Comparison of ENCODE assay signal across 20 cellular contexts in the genomic region with DNA sequence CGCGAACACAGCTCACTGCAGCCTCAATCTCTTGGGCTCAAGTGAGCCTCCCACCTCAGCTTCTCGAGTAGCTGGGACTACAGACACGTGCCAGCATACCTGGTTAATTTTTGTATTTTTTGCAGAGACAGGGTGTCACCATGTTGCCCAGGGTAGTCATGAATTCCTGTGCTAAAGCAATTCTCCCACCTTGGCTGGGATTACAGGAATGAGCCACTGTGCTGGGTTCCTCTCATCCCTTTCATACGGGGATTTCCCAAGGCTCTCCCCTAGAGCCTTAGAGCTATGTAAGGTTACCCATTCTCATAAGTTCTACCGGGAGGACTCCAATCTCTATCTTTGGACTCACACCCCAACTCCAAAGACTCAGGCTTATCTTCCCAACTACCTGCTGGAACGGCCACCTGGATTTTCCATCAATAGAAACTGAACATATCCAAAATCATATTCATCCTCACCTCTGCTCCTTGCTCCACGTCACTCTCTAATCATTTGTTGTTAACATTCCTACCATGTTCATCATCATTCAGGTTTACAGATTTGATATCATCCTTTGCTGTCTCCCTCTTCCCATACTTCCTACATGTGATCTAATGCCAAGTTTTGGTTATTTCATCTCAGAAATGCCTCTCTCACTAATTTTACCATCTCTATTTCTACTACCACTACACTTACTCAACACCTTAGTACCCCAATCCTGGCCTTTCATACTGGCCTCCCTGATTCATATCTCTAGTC.
DNase-seq lines count a peak whose midpoint lies in the region; ATAC-seq, FAIRE-seq and TF ChIP-seq lines count a peak whose summit lies in the region.
"Had no signal": no experiment of that assay in that cellular context is flagged by ENCODE, and none has a peak within 500 bp of the region (broad histone marks: within the 10 kb centered on the region; RNA-seq: fewer than 3 reads in every experiment).

No MANE protein-coding gene starts in this region.

- peak overlapping the region; percentile 22 for H3K27ac Mint-ChIP-seq in T-helper 1 cell treated with Interleukin-12 subunit alpha and Interleukin-12 subunit beta and Interleukin-4 antibody, amounts not matched to agents 30 μg/mL and 1 μg/mL, for 36 hours

- TF ChIP-seq CTCF in choroid plexus epithelial cell (conservative IDR thresholded peaks at IDR 0.05; ENCODE audit: low read depth, low read length) (no peak), omental fat pad (IDR thresholded peaks at IDR 0.05) (no peak)

- peaks cover 6% of the 10 kb centered on the region for H3K4me1 Mint-ChIP-seq in T-helper 1 cell treated with Interleukin-12 subunit alpha and Interleukin-12 subunit beta and Interleukin-4 antibody, amounts not matched to agents 30 μg/mL and 1 μg/mL, for 36 hours (ENCODE audit: low read depth)

- peaks cover 47% of the 10 kb centered on the region for H3K36me3 Mint-ChIP-seq in T-helper 1 cell treated with Interleukin-12 subunit alpha and Interleukin-12 subunit beta and Interleukin-4 antibody, amounts not matched to agents 30 μg/mL and 1 μg/mL, for 36 hours (ENCODE audit: low read depth)

- H3K27me3 Mint-ChIP-seq in T-helper 1 cell treated with Interleukin-12 subunit alpha and Interleukin-12 subunit beta and Interleukin-4 antibody, amounts not matched to agents 30 μg/mL and 1 μg/mL, for 36 hours (ENCODE audit: low read depth): no peaks in the 10 kb centered on the region
- H3K27me3 Mint-ChIP-seq: naive thymus-derived CD4-positive, alpha-beta T cell had no signal

- peak; percentile 44 for ATAC-seq in omental fat pad (ENCODE audit: low FRiP score)
- no peak for ATAC-seq in GM19397 (IDR thresholded peaks at IDR 0.05; ENCODE audit: unreplicated experiment)
- ATAC-seq: naive thymus-derived CD4-positive, alpha-beta T cell had no signal

- H3K4me3 Mint-ChIP-seq in T-helper 1 cell treated with Interleukin-12 subunit alpha and Interleukin-12 subunit beta and Interleukin-4 antibody, amounts not matched to agents 30 μg/mL and 1 μg/mL, for 36 hours: no peak overlapping the region
- H3K4me3 Mint-ChIP-seq: naive thymus-derived CD4-positive, alpha-beta T cell had no signal

- peak; percentile 67 for FAIRE-seq in HTR-8/SVneo (lab: Jason Lieb, UNC)

- DNase-seq in T-helper 1 cell (no peak), HTR-8/SVneo (ENCODE audit: insufficient read length, low spot score) (no peak), choroid plexus epithelial cell (ENCODE audit: low read depth) (peak; percentile 14), omental fat pad (ENCODE audit: low spot score) (no peak), SK-N-DZ (ENCODE audit: low spot score) (no peak)
- DNase-seq in activated CD4-positive, alpha-beta T cell treated with anti-CD3 and anti-CD28 coated beads, Interleukin-2, amount 50 U/mL, for 48 hours: no peak
- DNase-seq: activated CD8-positive, alpha-beta memory T cell treated with anti-CD3 and anti-CD28 coated beads for 24 hours; activated gamma-delta T cell treated with Interleukin-2 at 50 U/mL for 16 hours; dermis blood vessel endothelial cell; DMS 273 treated with DMSO at 0.1 percent for 48 hours; head of caudate nucleus; KBM-7; naive thymus-derived CD4-positive, alpha-beta T cell; NCI-H1105 treated with DMSO at 0.1 percent for 48 hours; Peyer's patch; transverse colon had no signal

- no peaks in the 10 kb centered on the region for H3K9me3 Mint-ChIP-seq in T-helper 1 cell treated with Interleukin-12 subunit alpha and Interleukin-12 subunit beta and Interleukin-4 antibody, amounts not matched to agents 30 μg/mL and 1 μg/mL, for 36 hours
- H3K9me3 Mint-ChIP-seq: naive thymus-derived CD4-positive, alpha-beta T cell had no signal

- H3K4me3 ChIP-seq in choroid plexus epithelial cell (ENCODE audit: low read depth, low read length): no peak overlapping the region
- H3K4me3 ChIP-seq: BLaER1, lung, Peyer's patch, transverse colon had no signal
